5 cellular contexts compared by ENCODE assay signal in the genomic region with DNA sequence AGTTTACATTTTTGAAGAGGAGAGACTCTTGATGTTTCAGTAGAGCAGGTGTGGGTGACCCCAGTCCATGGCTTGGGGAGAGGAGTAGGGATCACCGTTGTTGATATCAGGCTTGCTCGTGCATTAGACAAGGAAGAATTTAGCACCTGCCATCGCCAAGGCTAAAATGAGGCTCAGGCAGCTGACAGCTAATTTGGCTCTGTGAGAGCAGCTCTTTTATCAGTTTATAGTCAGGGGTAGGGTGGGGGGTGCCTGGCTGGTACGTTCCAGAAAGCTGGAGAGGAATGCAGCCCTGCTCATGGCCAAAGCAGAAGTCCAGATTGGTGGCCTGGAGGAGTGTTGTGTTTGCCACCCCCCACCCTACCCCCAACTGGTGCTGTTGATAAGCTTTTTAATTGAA. TPM values are rescaled to one million over a fixed set of nuclear protein-coding genes. Genes with fewer than 3 reads are reported as not detected.
A peak's percentile ranks its signal among the peaks of the same experiment; 100 is the strongest.
DNase-seq lines count a peak whose midpoint lies in the region; ATAC-seq and TF ChIP-seq lines count a peak whose summit lies in the region.
"Not testable (repeated sequence)": the region's sequence is repeated elsewhere in the genome, so short reads cannot be mapped to it uniquely, and the experiment has no call there.

No MANE protein-coding gene starts in this region.

- not testable (repeated sequence) for H3K4me1 ChIP-seq in Panc1 (ENCODE audit: control insufficient read depth, insufficient read depth, low read length); heart right ventricle; left ventricle myocardium inferior; right atrium auricular region

- intact Hi-C loops in Panc1 (cut with micrococcal nuclease; ENCODE audit: unreplicated experiment); Right ventricle myocardium superior (cut with DNase I); heart right ventricle (cut with DNase I); left ventricle myocardium inferior (cut with micrococcal nuclease): not testable (repeated sequence)

- H3K9me3 ChIP-seq in Panc1 (ENCODE audit: control insufficient read depth, insufficient read depth, low read depth, low read length); heart right ventricle; left ventricle myocardium inferior (replicated peaks); right atrium auricular region: not testable (repeated sequence)

- not testable (repeated sequence) for TF ChIP-seq CTCF in Panc1 (IDR thresholded peaks at IDR 0.05); heart right ventricle (IDR thresholded peaks at IDR 0.05); left ventricle myocardium inferior (IDR thresholded peaks at IDR 0.05; ENCODE audit: borderline replicate concordance); right atrium auricular region (IDR thresholded peaks at IDR 0.05)

- not testable (repeated sequence) for DNase-seq in Panc1 (ENCODE audit: low read depth, low spot score); Right ventricle myocardium superior; heart right ventricle; left ventricle myocardium inferior; right atrium auricular region (ENCODE audit: low spot score)

- H3K27ac ChIP-seq in Panc1 (ENCODE audit: low read length) = not testable (repeated sequence)
- H3K27ac ChIP-seq in heart right ventricle = peak overlapping the region in 3 of 10 donors; percentile 30 to 58 (median 41)
- peak overlapping the region; percentile 67 for H3K27ac ChIP-seq in left ventricle myocardium inferior (replicated peaks)
- peak overlapping the region; percentile 55 to 72 for H3K27ac ChIP-seq in right atrium auricular region

- H3K4me3 ChIP-seq in Panc1 (ENCODE audit: low read depth in 2 of 2, low read length in 2 of 2); heart right ventricle; left ventricle myocardium inferior; right atrium auricular region: not testable (repeated sequence)

- no CpG with 5 or more reads among the region's 4 CpGs for WGBS in heart right ventricle, 2 donors

- not testable (repeated sequence) for H3K36me3 ChIP-seq in Panc1 (ENCODE audit: control insufficient read depth, insufficient read depth, low read length); heart right ventricle; left ventricle myocardium inferior; right atrium auricular region

- POLR2A ChIA-PET in Panc1 (lab: Charles Lee) = not testable (repeated sequence)

- not testable (repeated sequence) for BruUV-seq in Panc1 (replicated peaks; lab: Mats Ljungman, UMichigan)

- H3K27me3 ChIP-seq in Panc1 (ENCODE audit: control insufficient read depth, insufficient read depth, low read length); heart right ventricle; left ventricle myocardium inferior (ENCODE audit: low read depth); right atrium auricular region: not testable (repeated sequence)

- ATAC-seq in Panc1 = 0 out of 2 replicates have a peak, but pooled peaks have one; percentile 12
- peak; percentile 91 for ATAC-seq in Right ventricle myocardium superior (ENCODE audit: poor library complexity)
- peak; percentile 75 to 96 (median 87) for ATAC-seq in heart right ventricle

- in situ Hi-C loops in Panc1 (cut with HindIII; ENCODE audit: low pct_unique_long_range_greater_than_20kb, low sequenced_read_pairs) = not testable (repeated sequence)

- CTCF ChIA-PET in Panc1 (lab: Charles Lee) = not testable (repeated sequence)

RNA-seq across cellular contexts. Expression of gene NOMO1, which starts 8.6 kb away (rescaled TPM):
- total RNA-seq in Panc1 (2021; ENCODE audit: unreplicated experiment) = 249 TPM
- polyA plus RNA-seq in Panc1 (2012; ENCODE audit: insufficient read length) = 196 TPM
- 130 TPM for total RNA-seq in Right ventricle myocardium superior
- total RNA-seq in heart right ventricle = 100 to 1,000 TPM in 8 of 10 donors, 10 to 100 TPM in 2; 98.4 to 156 (median 123) TPM
- 10 to 100 TPM; 21.4 to 54.2 TPM for polyA plus RNA-seq in heart right ventricle
- 112 TPM for total RNA-seq in left ventricle myocardium inferior
- total RNA-seq in right atrium auricular region = 100 to 1,000 TPM; 112 to 143 TPM

Comparison
In these comparisons a context has a peak if more than half of its experiments do, and no peak if none do; other contexts are left out.
1. ATAC-seq: peak in every context shown above with its lines; median percentile 91 in Right ventricle myocardium superior; 87 in heart right ventricle; 12 in Panc1.